In the genomic region with DNA sequence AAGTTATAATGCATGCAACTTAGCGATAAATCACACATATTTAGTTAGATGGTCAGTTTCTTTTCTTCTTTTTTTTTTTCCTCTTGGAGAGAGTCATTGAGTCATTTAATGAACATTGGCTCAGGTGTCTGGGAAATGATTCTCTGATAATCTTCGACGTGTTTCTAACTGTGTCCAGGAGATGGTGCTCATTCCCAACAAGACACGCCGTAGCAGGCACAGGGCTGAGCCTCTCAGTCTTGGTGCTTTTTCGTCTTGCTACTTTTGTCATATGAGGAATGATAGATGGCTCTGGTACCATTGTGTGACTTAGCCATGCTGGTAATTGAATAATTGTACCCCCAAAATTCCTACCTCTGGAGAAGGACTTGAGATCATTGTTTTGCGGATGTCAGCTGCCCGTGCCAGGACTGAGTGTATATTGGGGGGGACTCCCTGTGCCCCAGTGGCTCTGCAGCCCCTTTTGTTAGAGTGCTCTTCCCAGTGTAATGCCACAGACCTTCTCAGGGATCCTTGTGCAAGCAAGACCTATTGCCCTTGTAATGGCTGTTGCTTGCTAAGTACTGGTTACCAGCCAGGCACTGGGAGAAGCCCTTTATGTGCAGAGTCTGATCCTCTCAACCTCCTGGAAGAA, we compare ENCODE assay signal across 1 cellular context.
TF ChIP-seq lines count a peak whose summit lies in the region.

No MANE protein-coding gene starts in this region.

TF ChIP-seq in GM23338, 12 proteins besides CTCF, POLR2A, EP300 and RAD21 (continued from another document):
- TF ChIP-seq NANOG (IDR thresholded peaks at IDR 0.05; ENCODE audit: borderline replicate concordance) = no peak
- TF ChIP-seq EZH2phosphoT487 (IDR thresholded peaks at IDR 0.05; ENCODE audit: unreplicated experiment) = no peak
- no peak for TF ChIP-seq EZH2 (IDR thresholded peaks at IDR 0.05; ENCODE audit: low read depth, unreplicated experiment)
- no peak for TF ChIP-seq JUNB (IDR thresholded peaks at IDR 0.05; ENCODE audit: unreplicated experiment)
- TF ChIP-seq, protein P1, sequence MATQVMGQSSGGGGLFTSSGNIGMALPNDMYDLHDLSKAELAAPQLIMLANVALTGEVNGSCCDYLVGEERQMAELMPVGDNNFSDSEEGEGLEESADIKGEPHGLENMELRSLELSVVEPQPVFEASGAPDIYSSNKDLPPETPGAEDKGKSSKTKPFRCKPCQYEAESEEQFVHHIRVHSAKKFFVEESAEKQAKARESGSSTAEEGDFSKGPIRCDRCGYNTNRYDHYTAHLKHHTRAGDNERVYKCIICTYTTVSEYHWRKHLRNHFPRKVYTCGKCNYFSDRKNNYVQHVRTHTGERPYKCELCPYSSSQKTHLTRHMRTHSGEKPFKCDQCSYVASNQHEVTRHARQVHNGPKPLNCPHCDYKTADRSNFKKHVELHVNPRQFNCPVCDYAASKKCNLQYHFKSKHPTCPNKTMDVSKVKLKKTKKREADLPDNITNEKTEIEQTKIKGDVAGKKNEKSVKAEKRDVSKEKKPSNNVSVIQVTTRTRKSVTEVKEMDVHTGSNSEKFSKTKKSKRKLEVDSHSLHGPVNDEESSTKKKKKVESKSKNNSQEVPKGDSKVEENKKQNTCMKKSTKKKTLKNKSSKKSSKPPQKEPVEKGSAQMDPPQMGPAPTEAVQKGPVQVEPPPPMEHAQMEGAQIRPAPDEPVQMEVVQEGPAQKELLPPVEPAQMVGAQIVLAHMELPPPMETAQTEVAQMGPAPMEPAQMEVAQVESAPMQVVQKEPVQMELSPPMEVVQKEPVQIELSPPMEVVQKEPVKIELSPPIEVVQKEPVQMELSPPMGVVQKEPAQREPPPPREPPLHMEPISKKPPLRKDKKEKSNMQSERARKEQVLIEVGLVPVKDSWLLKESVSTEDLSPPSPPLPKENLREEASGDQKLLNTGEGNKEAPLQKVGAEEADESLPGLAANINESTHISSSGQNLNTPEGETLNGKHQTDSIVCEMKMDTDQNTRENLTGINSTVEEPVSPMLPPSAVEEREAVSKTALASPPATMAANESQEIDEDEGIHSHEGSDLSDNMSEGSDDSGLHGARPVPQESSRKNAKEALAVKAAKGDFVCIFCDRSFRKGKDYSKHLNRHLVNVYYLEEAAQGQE (IDR thresholded peaks at IDR 0.05; ENCODE audit: unreplicated experiment) = no peak
- no peak for TF ChIP-seq STAT1 (IDR thresholded peaks at IDR 0.05; ENCODE audit: unreplicated experiment)
- no peak for TF ChIP-seq ZNF114 (CRISPR knock-in tag; IDR thresholded peaks at IDR 0.05)
- no peak for TF ChIP-seq POLR2AphosphoS5 (IDR thresholded peaks at IDR 0.05; ENCODE audit: low read depth)
- no peak for TF ChIP-seq CREB1 (CRISPR knock-in tag; IDR thresholded peaks at IDR 0.05; ENCODE audit: low read depth)
- TF ChIP-seq, protein P2, sequence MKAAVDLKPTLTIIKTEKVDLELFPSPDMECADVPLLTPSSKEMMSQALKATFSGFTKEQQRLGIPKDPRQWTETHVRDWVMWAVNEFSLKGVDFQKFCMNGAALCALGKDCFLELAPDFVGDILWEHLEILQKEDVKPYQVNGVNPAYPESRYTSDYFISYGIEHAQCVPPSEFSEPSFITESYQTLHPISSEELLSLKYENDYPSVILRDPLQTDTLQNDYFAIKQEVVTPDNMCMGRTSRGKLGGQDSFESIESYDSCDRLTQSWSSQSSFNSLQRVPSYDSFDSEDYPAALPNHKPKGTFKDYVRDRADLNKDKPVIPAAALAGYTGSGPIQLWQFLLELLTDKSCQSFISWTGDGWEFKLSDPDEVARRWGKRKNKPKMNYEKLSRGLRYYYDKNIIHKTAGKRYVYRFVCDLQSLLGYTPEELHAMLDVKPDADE (IDR thresholded peaks at IDR 0.05) = no peak
